8 cellular contexts compared by ENCODE assay signal in the genomic region with DNA sequence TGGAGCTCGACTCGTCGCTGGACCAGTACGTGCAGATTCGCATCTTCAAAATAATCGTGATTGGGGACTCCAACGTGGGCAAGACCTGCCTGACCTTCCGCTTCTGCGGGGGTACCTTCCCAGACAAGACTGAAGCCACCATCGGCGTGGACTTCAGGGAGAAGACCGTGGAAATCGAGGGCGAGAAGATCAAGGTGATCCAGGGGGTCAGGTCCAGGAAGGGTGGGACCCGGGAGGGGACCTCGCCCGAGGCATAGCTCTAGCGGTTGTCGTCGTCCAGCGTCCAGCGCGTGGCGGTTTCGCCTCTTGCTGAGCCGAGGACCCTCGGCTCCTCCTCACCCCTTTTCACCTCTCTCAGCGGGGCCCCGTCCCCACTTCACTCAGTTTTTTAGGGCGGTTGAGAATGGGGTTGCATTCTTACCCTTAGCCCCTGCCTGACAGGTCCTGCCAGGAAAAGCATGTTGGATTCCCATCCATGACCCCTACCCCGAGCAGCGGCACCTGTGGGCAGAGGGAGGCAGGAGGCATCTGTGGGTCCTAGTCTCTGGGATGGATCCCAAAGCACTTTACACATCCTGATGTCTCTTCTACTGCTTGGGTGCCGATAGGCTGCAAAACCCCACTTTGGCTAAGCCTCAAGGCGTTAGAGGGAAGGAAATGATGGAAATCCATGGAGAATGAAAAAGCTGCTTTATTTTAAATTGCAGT. TPM values are rescaled to one million over a fixed set of nuclear protein-coding genes. Genes with fewer than 3 reads are reported as not detected.
A peak's percentile ranks its signal among the peaks of the same experiment; 100 is the strongest.
DNase-seq lines count a peak whose midpoint lies in the region; ATAC-seq and TF ChIP-seq lines count a peak whose summit lies in the region.

No MANE protein-coding gene starts in this region.

- H3K9me3 Mint-ChIP-seq in activated naive CD4-positive, alpha-beta T cell treated with anti-CD3 and anti-CD28 coated beads for 36 hours: no peaks in the 10 kb centered on the region

- no peaks in the 10 kb centered on the region for H3K9me3 ChIP-seq in adipocyte (ENCODE audit: control insufficient read depth, low read length)
- H3K9me3 ChIP-seq in tibial artery: no peaks in the 10 kb centered on the region

- H3K4me3 ChIP-seq in adipocyte (ENCODE audit: low read length) (peak overlapping the region; percentile 74), lower leg skin (ENCODE audit: low read depth, poor library complexity, severe bottlenecking) (peak overlapping the region; percentile 25), tibial artery (peak overlapping the region; percentile 48 to 59)

- no peaks in the 10 kb centered on the region for H3K27me3 Mint-ChIP-seq in activated naive CD4-positive, alpha-beta T cell treated with anti-CD3 and anti-CD28 coated beads for 36 hours (ENCODE audit: low read depth)

- peaks cover 4% of the 10 kb centered on the region for H3K27me3 ChIP-seq in adipocyte (replicated peaks; ENCODE audit: control insufficient read depth, insufficient read depth, low read length)
- no peaks in the 10 kb centered on the region for H3K27me3 ChIP-seq in tibial artery

- TF ChIP-seq POLR2A in lower leg skin (IDR thresholded peaks at IDR 0.05): no peak

- H3K4me1 Mint-ChIP-seq in activated naive CD4-positive, alpha-beta T cell treated with anti-CD3 and anti-CD28 coated beads for 36 hours (ENCODE audit: low read depth): peaks cover 37% of the 10 kb centered on the region

- DNase-seq in activated naive CD4-positive, alpha-beta T cell treated with anti-CD3 and anti-CD28 coated beads for 36 hours: no peak
- DNase-seq in activated naive CD4-positive, alpha-beta T cell (lab: John Stamatoyannopoulos, UW): no peak
- DNase-seq in adipocyte (ENCODE audit: low read depth) (no peak), lower leg skin (ENCODE audit: low spot score in 2 of 2) (peak in 1 of 2 donors; percentile 67), tibial artery (no peak), midbrain (lab: John Stamatoyannopoulos, UW) (no peak), COLO668 (lab: John Stamatoyannopoulos, UW; ENCODE audit: unreplicated experiment) (no peak)

- 56 to 60% methylated on average over 12 to 34 of the region's 34 CpGs for WGBS in lower leg skin, 2 donors

- no peaks in the 10 kb centered on the region for H3K36me3 Mint-ChIP-seq in activated naive CD4-positive, alpha-beta T cell treated with anti-CD3 and anti-CD28 coated beads for 36 hours (ENCODE audit: low read depth)

- intact Hi-C loops in activated naive CD4-positive, alpha-beta T cell treated with anti-CD3 and anti-CD28 coated beads for 36 hours (cut with micrococcal nuclease): loop anchor here (2.0 to 10.0 kb wide), 4 partner anchors 63 to 730 kb away; a partner anchor contains a TSS
- intact Hi-C loops in lower leg skin (cut with DNase I; ENCODE audit: low total_unique reads): no loop called here
- intact Hi-C loops in tibial artery (cut with DNase I; ENCODE audit: low total_unique reads): no loop called here

- TF ChIP-seq CTCF in lower leg skin (IDR thresholded peaks at IDR 0.05) (no peak), tibial artery (IDR thresholded peaks at IDR 0.05) (no peak)

- peak overlapping the region; percentile 94 for H3K27ac Mint-ChIP-seq in activated naive CD4-positive, alpha-beta T cell treated with anti-CD3 and anti-CD28 coated beads for 36 hours

- CTCF ChIA-PET in activated naive CD4-positive, alpha-beta T cell treated with anti-CD3 and anti-CD28 coated beads for 36 hours (lab: Charles Lee): no interaction called here

- H3K27ac ChIP-seq in tibial artery: peak overlapping the region; percentile 83 to 84

- no peak for ATAC-seq in HG02588 (IDR thresholded peaks at IDR 0.05; ENCODE audit: unreplicated experiment)

- H3K4me3 Mint-ChIP-seq in activated naive CD4-positive, alpha-beta T cell treated with anti-CD3 and anti-CD28 coated beads for 36 hours: peak overlapping the region; percentile 87

- H3K36me3 ChIP-seq in adipocyte (ENCODE audit: control insufficient read depth, insufficient read depth, low read length, severe bottlenecking): no peaks in the 10 kb centered on the region
- H3K36me3 ChIP-seq in tibial artery: no peaks in the 10 kb centered on the region

- H3K4me1 ChIP-seq in adipocyte (ENCODE audit: control insufficient read depth, insufficient read depth, low read length) (peaks cover 26% of the 10 kb centered on the region), tibial artery (peaks cover 0 to 33% (median 9%) of the 10 kb centered on the region in 4 donors)

- H3K9ac ChIP-seq in adipocyte (ENCODE audit: low read length): peak overlapping the region; percentile 52

RNA-seq across cellular contexts. Expression of a gene that starts 0.5 kb away (rescaled TPM):
- 10 to 100 TPM; 11.3 to 15.1 TPM for total RNA-seq in activated naive CD4-positive, alpha-beta T cell treated with anti-CD3 and anti-CD28 coated beads for 36 hours
- total RNA-seq in lower leg skin: under 1 TPM in 1 of 4 donors, not detected in 3; 0.65 TPM

RNA-seq across cellular contexts. Expression of a gene that starts 6.6 kb away (rescaled TPM):
- total RNA-seq in activated naive CD4-positive, alpha-beta T cell treated with anti-CD3 and anti-CD28 coated beads for 36 hours: 10 to 100 TPM; 59.4 to 63.1 TPM
- total RNA-seq in lower leg skin: 10 to 100 TPM in 2 of 4 donors, 1 to 10 TPM in 2; 7.6 to 15.0 (median 10.4) TPM

Comparison
In these comparisons a context has a peak if more than half of its experiments do, and no peak if none do; other contexts are left out.
1. RNA of a gene that starts 0.5 kb away (total RNA-seq): 11.3 to 15.1 TPM in activated naive CD4-positive, alpha-beta T cell treated with anti-CD3 and anti-CD28 coated beads for 36 hours; 0.65 TPM in lower leg skin; every median in the first group is over 4 times any median in the second.
2. Peak in every context shown above with its lines, with median percentiles within 50 percentile points of each other: H3K4me3 ChIP-seq.